Comparison of ENCODE assay signal across 8 cellular contexts in genomic region chr1:67766117-67766978, GRCh38.
DNase-seq lines count a peak whose midpoint lies in the region; ATAC-seq and TF ChIP-seq lines count a peak whose summit lies in the region.

No MANE protein-coding gene starts in this region.

- H2BK12ac ChIP-seq in neuronal stem cell (ENCODE audit: low read length): peak overlapping the region; percentile 47

- no CpG with 5 or more reads among the region's 17 CpGs for WGBS in neuronal stem cell (ENCODE audit: extremely low coverage in 2 of 2, insufficient read length in 2 of 2, insufficient replicate concordance in 1 of 2), 2 donors

- H3K4me1 ChIP-seq in ES-I3 (ENCODE audit: insufficient read depth, low read length) (peaks cover 8% of the 10 kb centered on the region; the same call in 1 of the 2 replicates), foreskin keratinocyte (peaks cover 22% of the 10 kb centered on the region), neuronal stem cell (ENCODE audit: control insufficient read depth in 2 of 2, insufficient read depth in 1 of 2, low read depth in 1 of 2, low read length in 2 of 2) (peaks cover 9% of the 10 kb centered on the region in 2 donors)

- peak overlapping the region; percentile 32 for H3K18ac ChIP-seq in neuronal stem cell (ENCODE audit: low read length)

- peak; percentile 91 for ATAC-seq in foreskin keratinocyte
- ATAC-seq in HG03135 (IDR thresholded peaks at IDR 0.05; ENCODE audit: unreplicated experiment): no peak

- no peak overlapping the region for H4K8ac ChIP-seq in neuronal stem cell (ENCODE audit: low read depth, low read length)

- no peak overlapping the region for H3K4ac ChIP-seq in neuronal stem cell (ENCODE audit: low read length)

- no peak overlapping the region for H3K23ac ChIP-seq in neuronal stem cell (ENCODE audit: low read depth, low read length, poor library complexity)

- H3K27ac Mint-ChIP-seq in HFFc6: peak overlapping the region; percentile 86
- H3K27ac Mint-ChIP-seq in activated T-cell treated with anti-CD3 and anti-CD28 coated beads, Interleukin-2, amount 50 U/mL, for 24 hours: no peak overlapping the region
- no peak overlapping the region for H3K27ac Mint-ChIP-seq in activated T-helper 2 cell treated with anti-CD3 and anti-CD28 coated beads, Interferon-gamma antibody, Interleukin-2, Interleukin-4, amounts not matched to agents 10 μg/mL and 5 μg/mL and 100 μg/mL, durations not matched to agents 14 hours and 24 hours and 36 hours

- no peaks in the 10 kb centered on the region for H3K27me3 Mint-ChIP-seq in HFFc6 (ENCODE audit: insufficient read depth)
- peaks cover 57% of the 10 kb centered on the region for H3K27me3 Mint-ChIP-seq in activated T-cell treated with anti-CD3 and anti-CD28 coated beads, Interleukin-2, amount 50 U/mL, for 24 hours
- H3K27me3 Mint-ChIP-seq in activated T-helper 2 cell treated with anti-CD3 and anti-CD28 coated beads, Interferon-gamma antibody, Interleukin-2, Interleukin-4, amounts not matched to agents 10 μg/mL and 5 μg/mL and 100 μg/mL, durations not matched to agents 14 hours and 24 hours and 36 hours (ENCODE audit: low read depth): peaks cover 26% of the 10 kb centered on the region

- peak overlapping the region; percentile 38 for H3K4me2 ChIP-seq in neuronal stem cell (ENCODE audit: insufficient read depth, low read length, poor library complexity, severe bottlenecking)

- H3K9me3 ChIP-seq in ES-I3 (ENCODE audit: control insufficient read depth, insufficient read depth, low read length) (no peaks in the 10 kb centered on the region), neuronal stem cell (replicated peaks in 1 of 2; ENCODE audit: control insufficient read depth in 2 of 2, insufficient read depth in 1 of 2, low read depth in 1 of 2, low read length in 2 of 2) (no peaks in the 10 kb centered on the region)

- H3K4me3 Mint-ChIP-seq in HFFc6: peak overlapping the region; percentile 70
- H3K4me3 Mint-ChIP-seq in activated T-cell treated with anti-CD3 and anti-CD28 coated beads, Interleukin-2, amount 50 U/mL, for 24 hours: no peak overlapping the region
- no peak overlapping the region for H3K4me3 Mint-ChIP-seq in activated T-helper 2 cell treated with anti-CD3 and anti-CD28 coated beads, Interferon-gamma antibody, Interleukin-2, Interleukin-4, amounts not matched to agents 10 μg/mL and 5 μg/mL and 100 μg/mL, durations not matched to agents 14 hours and 24 hours and 36 hours (ENCODE audit: low read depth)

- H3K9me3 Mint-ChIP-seq in HFFc6: no peaks in the 10 kb centered on the region
- no peaks in the 10 kb centered on the region for H3K9me3 Mint-ChIP-seq in activated T-cell treated with anti-CD3 and anti-CD28 coated beads, Interleukin-2, amount 50 U/mL, for 24 hours
- H3K9me3 Mint-ChIP-seq in activated T-helper 2 cell treated with anti-CD3 and anti-CD28 coated beads, Interferon-gamma antibody, Interleukin-2, Interleukin-4, amounts not matched to agents 10 μg/mL and 5 μg/mL and 100 μg/mL, durations not matched to agents 14 hours and 24 hours and 36 hours: no peaks in the 10 kb centered on the region

- no peak overlapping the region for H3K14ac ChIP-seq in neuronal stem cell (ENCODE audit: low read length)

- peak; percentile 85 for TF ChIP-seq CTCF in HFFc6 (IDR thresholded peaks at IDR 0.05)
- peak; percentile 81 for TF ChIP-seq CTCF in foreskin keratinocyte (conservative IDR thresholded peaks at IDR 0.05)

- no peak overlapping the region for H4K91ac ChIP-seq in neuronal stem cell (ENCODE audit: low read depth, low read length, poor library complexity)

- peak overlapping the region; percentile 78 for H2AFZ ChIP-seq in neuronal stem cell (ENCODE audit: low read length)

- H3K4me1 Mint-ChIP-seq in HFFc6 (ENCODE audit: low read depth): peaks cover 85% of the 10 kb centered on the region
- peaks cover 12% of the 10 kb centered on the region for H3K4me1 Mint-ChIP-seq in activated T-cell treated with anti-CD3 and anti-CD28 coated beads, Interleukin-2, amount 50 U/mL, for 24 hours (ENCODE audit: low read depth)
- H3K4me1 Mint-ChIP-seq in activated T-helper 2 cell treated with anti-CD3 and anti-CD28 coated beads, Interferon-gamma antibody, Interleukin-2, Interleukin-4, amounts not matched to agents 10 μg/mL and 5 μg/mL and 100 μg/mL, durations not matched to agents 14 hours and 24 hours and 36 hours (ENCODE audit: low read depth): peaks cover 25% of the 10 kb centered on the region

- H2BK5ac ChIP-seq in neuronal stem cell (ENCODE audit: low read length): no peak overlapping the region

- H3K79me1 ChIP-seq in neuronal stem cell (ENCODE audit: low read depth, low read length): no peaks in the 10 kb centered on the region

- H3K27me3 ChIP-seq in foreskin keratinocyte (no peaks in the 10 kb centered on the region), neuronal stem cell (ENCODE audit: control insufficient read depth in 3 of 3, insufficient read depth in 3 of 3, low read depth in 1 of 3, low read length in 3 of 3) (no peaks in the 10 kb centered on the region)

- intact Hi-C loops in activated T-helper 2 cell treated with anti-CD3 and anti-CD28 coated beads, Interferon-gamma antibody, Interleukin-2, Interleukin-4, amounts not matched to agents 10 μg/mL and 5 μg/mL and 100 μg/mL, durations not matched to agents 14 hours and 24 hours and 36 hours (cut with micrococcal nuclease): loop anchor here (2.0 to 5.0 kb wide), 2 partner anchors 66 to 350 kb away; partner anchors contain the start of gene GNG12

- peak overlapping the region in 1 of 2 donors; percentile 35 for H3K4me3 ChIP-seq in neuronal stem cell (ENCODE audit: low read length in 2 of 2)

- H2BK15ac ChIP-seq in neuronal stem cell (ENCODE audit: low read length): no peak overlapping the region

- H3K9ac ChIP-seq in ES-I3 (ENCODE audit: low read depth, low read length): peak overlapping the region; percentile 46; the same call in 1 of the 2 replicates
- no peak overlapping the region for H3K9ac ChIP-seq in neuronal stem cell (ENCODE audit: low read depth, low read length, poor library complexity)

- H3K27ac ChIP-seq in foreskin keratinocyte: peak overlapping the region; percentile 37
- H3K27ac ChIP-seq in neuronal stem cell (replicated peaks; ENCODE audit: low read length): peak overlapping the region; percentile 2

- DNase-seq in HFFc6: peak; percentile 86
- DNase-seq in NCI-H748 treated with DMSO at 0.1 percent for 48 hours (lab: John Stamatoyannopoulos, UW): peak; percentile 71
- DNase-seq in activated T-cell treated with anti-CD3 and anti-CD28 coated beads, Interleukin-2, amount 50 U/mL, for 24 hours: peak; percentile 43
- peak; percentile 62 to 86 for DNase-seq in foreskin keratinocyte
- DNase-seq in neuronal stem cell (ENCODE audit: low spot score): peak; percentile 76
- DNase-seq in activated T-helper 2 cell treated with anti-CD3 and anti-CD28 coated beads, Interferon-gamma antibody, Interleukin-2, Interleukin-4, amounts not matched to agents 10 μg/mL and 5 μg/mL and 100 μg/mL, durations not matched to agents 14 hours and 24 hours and 36 hours (ENCODE audit: low spot score): no peak

- H3K36me3 ChIP-seq in ES-I3 (ENCODE audit: insufficient read depth, low read length) (no peaks in the 10 kb centered on the region), neuronal stem cell (replicated peaks in 1 of 2; ENCODE audit: control insufficient read depth in 2 of 2, insufficient read depth in 2 of 2, low read length in 2 of 2) (no peaks in the 10 kb centered on the region)

- no peak overlapping the region for H2BK120ac ChIP-seq in neuronal stem cell (ENCODE audit: low read depth, low read length)

- peaks cover 24% of the 10 kb centered on the region; the same call in 1 of the 2 replicates for H3K36me3 Mint-ChIP-seq in HFFc6 (ENCODE audit: low read depth)
- no peaks in the 10 kb centered on the region for H3K36me3 Mint-ChIP-seq in activated T-cell treated with anti-CD3 and anti-CD28 coated beads, Interleukin-2, amount 50 U/mL, for 24 hours (ENCODE audit: low read depth)
- no peaks in the 10 kb centered on the region for H3K36me3 Mint-ChIP-seq in activated T-helper 2 cell treated with anti-CD3 and anti-CD28 coated beads, Interferon-gamma antibody, Interleukin-2, Interleukin-4, amounts not matched to agents 10 μg/mL and 5 μg/mL and 100 μg/mL, durations not matched to agents 14 hours and 24 hours and 36 hours (ENCODE audit: low read depth)

- H2AK5ac ChIP-seq in neuronal stem cell (ENCODE audit: low read depth, low read length): no peak overlapping the region
